Comparison of ENCODE assay signal across 17 cellular contexts in the genomic region with DNA sequence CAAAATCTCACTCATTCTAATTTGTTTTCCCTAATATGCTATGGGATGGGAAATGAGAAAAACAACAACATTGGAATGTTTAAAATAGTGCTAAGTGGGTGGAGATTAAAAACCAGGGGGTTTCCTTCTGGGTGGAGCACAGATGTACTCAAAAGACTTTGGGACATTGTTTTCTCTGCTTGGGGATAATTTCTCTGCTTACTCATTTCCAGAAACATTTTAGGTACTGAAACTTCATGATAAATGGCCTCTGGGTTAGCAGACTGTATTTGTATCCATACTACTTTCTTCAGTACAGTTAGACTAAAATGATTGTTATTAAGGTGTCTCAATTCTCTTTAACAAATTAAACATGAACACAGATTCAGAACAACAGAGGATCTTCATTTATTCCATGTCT. TPM values are rescaled to one million over a fixed set of nuclear protein-coding genes. Genes with fewer than 3 reads are reported as not detected.
DNase-seq lines count a peak whose midpoint lies in the region; ATAC-seq, FAIRE-seq and TF ChIP-seq lines count a peak whose summit lies in the region.
"Had no signal": no experiment of that assay in that cellular context is flagged by ENCODE, and none has a peak within 500 bp of the region (broad histone marks: within the 10 kb centered on the region; RNA-seq: fewer than 3 reads in every experiment).

No MANE protein-coding gene starts in this region.

- peak overlapping the region; percentile 38 for H3K27ac ChIP-seq in GM12878 (ENCODE audit: control insufficient read depth, insufficient read depth)
- H3K27ac ChIP-seq in brain microvascular endothelial cell: no peak overlapping the region
- H3K27ac ChIP-seq: psoas muscle, tibial artery had no signal

- no peaks in the 10 kb centered on the region for H3K36me3 ChIP-seq in GM12878 (ENCODE audit: control insufficient read depth in 2 of 2, insufficient read depth in 2 of 2, low read length in 1 of 2)
- H3K36me3 ChIP-seq in brain microvascular endothelial cell (replicated peaks): no peaks in the 10 kb centered on the region
- H3K36me3 ChIP-seq: tibial artery had no signal

- no peak for FAIRE-seq in GM12878 (lab: Jason Lieb, UNC)
- FAIRE-seq: endothelial cell of umbilical vein had no signal

- CTCF ChIA-PET in GM12878 (lab: Yijun Ruan, JAX): interaction anchor here (1.5 to 1.7 kb wide), 2 partner anchors 18 to 137 kb away, joined by 4 read pairs; a partner anchor contains a TSS

- peaks cover 5% of the 10 kb centered on the region; the same call in 2 of the 3 replicates for H3K9me3 ChIP-seq in GM12878 (replicated peaks; ENCODE audit: control insufficient read depth, insufficient read depth, low read length)
- H3K9me3 ChIP-seq: psoas muscle, tibial artery had no signal

- POLR2A ChIA-PET in GM12878 (lab: Charles Lee): no interaction called here

- in situ Hi-C loops in GM12878 (cut with MboI) (no loop called here), brain microvascular endothelial cell (cut with HindIII; ENCODE audit: low pct_ligation_motif_present, low sequenced_read_pairs) (no loop called here)

- TF ChIP-seq CTCF in GM12878 (IDR thresholded peaks at IDR 0.05 in 2 of 3, conservative IDR thresholded peaks at IDR 0.05 in 1 of 3; ENCODE audit: control insufficient read depth in 2 of 3, extremely low read depth in 1 of 3, insufficient read depth in 1 of 3, low read depth in 3 of 3, low read length in 3 of 3) (no peak), brain microvascular endothelial cell (IDR thresholded peaks at IDR 0.05; ENCODE audit: low read depth, low read length, missing control alignments) (no peak)

- intact Hi-C loops in GM12878 (cut with micrococcal nuclease; ENCODE audit: unreplicated experiment): no loop called here

- H3K79me2 ChIP-seq in GM12878 (ENCODE audit: control insufficient read depth, insufficient read depth, low read length): no peaks in the 10 kb centered on the region

- no peak for TF ChIP-seq POLR2A in GM12878 (IDR thresholded peaks at IDR 0.05; ENCODE audit: low read depth, low read length)

- TF ChIP-seq RAD21 in GM12878 (IDR thresholded peaks at IDR 0.05; ENCODE audit: insufficient read depth, low read depth, low read length): no peak

- peak; percentile 57 for ATAC-seq in GM19025 (IDR thresholded peaks at IDR 0.05; ENCODE audit: low read depth, unreplicated experiment)
- ATAC-seq in GM21717 (IDR thresholded peaks at IDR 0.05; ENCODE audit: unreplicated experiment): peak; percentile 71
- ATAC-seq in HG03097 (IDR thresholded peaks at IDR 0.05; ENCODE audit: low FRiP score, unreplicated experiment): peak; percentile 69
- peak; percentile 93 for ATAC-seq in GM12878
- ATAC-seq: psoas muscle had no signal

- peak overlapping the region; percentile 56; the same call in 1 of the 2 replicates for H3K4me2 ChIP-seq in GM12878 (ENCODE audit: control insufficient read depth, insufficient read depth)

- SMC1A ChIA-PET in GM12878 (lab: Charles Lee; ENCODE audit: uncharacterized antibody, unreplicated experiment): interaction anchor here (1.3 kb wide), 2 partner anchors 10 to 18 kb away, joined by 3 to 5 read pairs; no protein-coding TSS in a partner anchor

- RAD21 ChIA-PET in GM12878 (lab: Charles Lee; ENCODE audit: unreplicated experiment): interaction anchor here (0.7 kb wide), 1 partner anchor 17 kb away, joined by 3 read pairs; a partner anchor contains a TSS

- H4K20me1 ChIP-seq in GM12878 (ENCODE audit: control insufficient read depth, insufficient read depth): no peaks in the 10 kb centered on the region

- peak; percentile 59 to 94; a peak in 3 of 4 replicates for TF ChIP-seq EP300 in GM12878 (IDR thresholded peaks at IDR 0.05; ENCODE audit: borderline replicate concordance in 1 of 2, control insufficient read depth in 1 of 2, low read depth in 2 of 2, low read length in 2 of 2)

- no peak overlapping the region for H3K9ac ChIP-seq in GM12878 (ENCODE audit: control insufficient read depth, insufficient read depth, low read length)

- H3K4me1 ChIP-seq in GM12878 (ENCODE audit: control insufficient read depth, insufficient read depth, low read length): peaks cover 56% of the 10 kb centered on the region
- H3K4me1 ChIP-seq: psoas muscle, tibial artery had no signal

- H3K27me3 ChIP-seq in GM12878 (replicated peaks in 1 of 2; ENCODE audit: control insufficient read depth in 2 of 2, insufficient read depth in 2 of 2, low read length in 1 of 2): no peaks in the 10 kb centered on the region
- H3K27me3 ChIP-seq in brain microvascular endothelial cell (replicated peaks): no peaks in the 10 kb centered on the region
- H3K27me3 ChIP-seq: tibial artery had no signal

- DNase-seq in GM12878 (ENCODE audit: low read depth, low spot score) (peak; percentile 60), NCI-H1417 (lab: John Stamatoyannopoulos, UW) (no peak), HCEC 1CT (no peak), brain microvascular endothelial cell (no peak)
- no peak for DNase-seq in activated effector memory CD4-positive, alpha-beta T cell treated with anti-CD3 and anti-CD28 coated beads, Interleukin-2, amount 50 U/mL, for 16 hours
- DNase-seq: activated T-cell treated with anti-CD3 and anti-CD28 coated beads, Interleukin-2, amount 50 U/mL, for 1 hour; Calu3; hippocampal formation; IMR-90; NCI-H1930; psoas muscle; tibial artery had no signal

- no TSS peak for BruUV-seq in GM12878 (replicated peaks; lab: Mats Ljungman, UMichigan)

- H3K4me3 ChIP-seq in GM12878 (no peak overlapping the region), brain microvascular endothelial cell (ENCODE audit: low read depth, low read length) (no peak overlapping the region)
- H3K4me3 ChIP-seq: psoas muscle, tibial artery had no signal

- H2AFZ ChIP-seq in GM12878 (ENCODE audit: control insufficient read depth, low read depth, low read length): no peak overlapping the region

TF ChIP-seq in GM12878, 131 proteins besides CTCF, POLR2A, EP300 and RAD21 (continues in another document):
- no peak for TF ChIP-seq SMAD1 (IDR thresholded peaks at IDR 0.05; ENCODE audit: low read depth, partially characterized antibody)
- TF ChIP-seq, protein P1, sequence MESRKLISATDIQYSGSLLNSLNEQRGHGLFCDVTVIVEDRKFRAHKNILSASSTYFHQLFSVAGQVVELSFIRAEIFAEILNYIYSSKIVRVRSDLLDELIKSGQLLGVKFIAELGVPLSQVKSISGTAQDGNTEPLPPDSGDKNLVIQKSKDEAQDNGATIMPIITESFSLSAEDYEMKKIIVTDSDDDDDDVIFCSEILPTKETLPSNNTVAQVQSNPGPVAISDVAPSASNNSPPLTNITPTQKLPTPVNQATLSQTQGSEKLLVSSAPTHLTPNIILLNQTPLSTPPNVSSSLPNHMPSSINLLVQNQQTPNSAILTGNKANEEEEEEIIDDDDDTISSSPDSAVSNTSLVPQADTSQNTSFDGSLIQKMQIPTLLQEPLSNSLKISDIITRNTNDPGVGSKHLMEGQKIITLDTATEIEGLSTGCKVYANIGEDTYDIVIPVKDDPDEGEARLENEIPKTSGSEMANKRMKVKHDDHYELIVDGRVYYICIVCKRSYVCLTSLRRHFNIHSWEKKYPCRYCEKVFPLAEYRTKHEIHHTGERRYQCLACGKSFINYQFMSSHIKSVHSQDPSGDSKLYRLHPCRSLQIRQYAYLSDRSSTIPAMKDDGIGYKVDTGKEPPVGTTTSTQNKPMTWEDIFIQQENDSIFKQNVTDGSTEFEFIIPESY (IDR thresholded peaks at IDR 0.05): no peak
- no peak for TF ChIP-seq SIN3A (IDR thresholded peaks at IDR 0.05; ENCODE audit: low read depth, low read length)
- no peak for TF ChIP-seq ETV6 (conservative IDR thresholded peaks at IDR 0.05 in 1 of 2, IDR thresholded peaks at IDR 0.05 in 1 of 2; ENCODE audit: borderline replicate concordance in 1 of 2, low read depth in 1 of 2)
- peak; percentile 57 for TF ChIP-seq NR2F1 (conservative IDR thresholded peaks at IDR 0.05)

RNA-seq across cellular contexts. Expression of a gene that starts 17.4 kb away (rescaled TPM):
- total RNA-seq in GM12878 (2013; cell fraction: nucleolus; rRNA removed): 1.3 and 2.9 TPM in 2 replicates
- 0.68 and 1.3 TPM in 2 replicates for total RNA-seq in GM12878 (2014; rRNA removed)
- total RNA-seq in GM12878 (2014; rRNA removed; fragmentation: Illumina TruSeq; extraction: Trizol): 0.97 and 1.1 TPM in 2 replicates
- total RNA-seq in GM12878 (2021): 0.95 and 1.1 TPM in 2 replicates
- polyA plus RNA-seq in GM12878 (2011; ENCODE audit: low read depth): 0.52 TPM
- polyA plus RNA-seq in GM12878 (2011; rRNA removed): 0.27 and 1.0 TPM in 2 replicates
- polyA plus RNA-seq in GM12878 (2011; cell fraction: cytosol; rRNA removed): 0.13 and 0.18 TPM in 2 replicates
- polyA plus RNA-seq in GM12878 (2011; cell fraction: nucleus; rRNA removed): 1.1 and 1.2 TPM in 2 replicates
- polyA plus RNA-seq in GM12878 (2012): 0.24 and 0.31 TPM in 2 replicates
- 0.78 and 0.90 TPM in 2 replicates for polyA plus RNA-seq in GM12878 (2014; fragmentation: Illumina TruSeq; extraction: Trizol)
- under 1 TPM; 0.26 to 0.27 TPM for polyA plus RNA-seq in GM12878 (2014; fragmentation: Nextera tagmentation; extraction: Ambion mirVana)
- 0.44 and 1.1 TPM in 2 replicates for polyA plus RNA-seq in GM12878 (2014; rRNA removed)
- 1 to 10 TPM; 1.1 to 1.2 TPM for polyA plus RNA-seq in GM12878 (2016; fragmentation: Nextera tagmentation; extraction: Ambion mirVana)
- polyA minus RNA-seq in GM12878 (2011; rRNA and poly(A)+ RNA removed): 0.21 and 0.73 TPM in 2 replicates
- not detected in 2 replicates for polyA minus RNA-seq in GM12878 (2011; cell fraction: cytosol; rRNA and poly(A)+ RNA removed)
- polyA minus RNA-seq in GM12878 (2011; cell fraction: nucleus; rRNA and poly(A)+ RNA removed): 0.12 and 0.19 TPM in 2 replicates
- total RNA-seq: RPMI7951 had no signal
- polyA plus RNA-seq: IMR-90 had no signal
